ENCODE assay signal across 8 cellular contexts in the genomic region with DNA sequence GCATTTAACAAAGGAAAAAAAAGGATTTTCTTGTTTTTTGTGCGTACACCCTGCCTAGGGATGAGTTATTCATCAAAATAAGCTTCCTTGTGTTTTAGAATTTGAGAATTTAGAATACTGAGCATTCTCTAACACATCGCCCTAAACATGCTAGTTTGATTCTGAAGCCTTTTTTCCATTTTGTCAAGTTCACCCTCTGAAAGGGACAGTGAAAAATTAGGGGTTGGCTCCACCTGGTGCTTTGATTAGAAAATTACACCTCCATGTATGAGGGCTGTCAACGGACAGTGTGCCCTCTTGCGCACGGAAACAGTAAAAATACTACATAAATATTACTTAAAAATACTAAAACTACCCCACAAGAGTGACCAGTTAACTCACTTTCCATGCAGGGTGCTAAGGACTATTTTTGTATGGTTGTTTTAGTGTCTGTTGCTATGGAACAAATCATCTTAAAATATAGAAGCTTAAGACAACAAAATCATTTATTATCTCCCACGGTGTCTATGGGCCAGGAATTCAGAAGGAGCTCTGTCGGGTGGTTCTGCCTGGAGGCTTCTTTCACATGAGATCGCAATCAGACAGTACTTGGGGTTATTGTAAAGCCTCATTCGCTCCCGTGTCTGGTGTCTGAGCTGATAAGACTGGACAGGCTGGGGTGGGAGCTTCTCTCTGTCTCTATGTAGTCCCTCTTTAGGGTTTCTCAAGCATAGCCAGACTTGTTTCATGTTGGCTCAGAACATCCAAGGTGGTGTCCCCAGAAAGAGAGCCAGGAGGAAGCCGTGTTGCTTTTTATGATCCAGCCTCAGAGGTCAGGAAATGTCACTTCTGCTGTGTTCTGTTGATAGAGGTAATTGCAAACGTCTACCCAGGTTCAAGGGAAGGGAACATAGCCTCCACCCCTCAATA. TPM values are rescaled to one million over a fixed set of nuclear protein-coding genes. Genes with fewer than 3 reads are reported as not detected.
DNase-seq lines count a peak whose midpoint lies in the region.

No MANE protein-coding gene starts in this region.

- H3K18ac ChIP-seq in trophoblast cell (ENCODE audit: low read length) = no peak overlapping the region

- H3K4me3 ChIP-seq in trophoblast cell (ENCODE audit: low read depth, low read length) = no peak overlapping the region

- DNase-seq in EL (peak; percentile 85), H4 (ENCODE audit: low spot score) (peak; percentile 76), LoVo (ENCODE audit: low spot score) (peak; percentile 76), SHP77 treated with DMSO at 0.1 percent for 48 hours (lab: John Stamatoyannopoulos, UW) (peak; percentile 29), globus pallidus (ENCODE audit: low spot score) (peak; percentile 84), trophoblast cell (peak; percentile 66 to 87), ureter (ENCODE audit: low spot score) (peak; percentile 83)
- DNase-seq in activated effector memory CD4-positive, alpha-beta T cell treated with anti-CD3 and anti-CD28 coated beads, Interleukin-2, amount 50 U/mL, for 16 hours = peak; percentile 82

- H3K36me3 ChIP-seq in trophoblast cell (ENCODE audit: control insufficient read depth in 1 of 2, insufficient read depth in 2 of 2, low read length in 2 of 2) = no peaks in the 10 kb centered on the region

- peak overlapping the region; percentile 28 for H3K14ac ChIP-seq in trophoblast cell (ENCODE audit: low read length)

- H3K27me3 ChIP-seq in trophoblast cell (ENCODE audit: insufficient read depth, low read length) = no peaks in the 10 kb centered on the region

- no peak overlapping the region for H2AFZ ChIP-seq in trophoblast cell (ENCODE audit: insufficient read depth, low read length, poor library complexity)

- peak overlapping the region; percentile 28 for H2BK120ac ChIP-seq in trophoblast cell (ENCODE audit: insufficient read depth, low read length, poor library complexity)

- H3K4me2 ChIP-seq in trophoblast cell (ENCODE audit: low read length) = peak overlapping the region; percentile 8

- peak overlapping the region; percentile 58 for H2BK5ac ChIP-seq in trophoblast cell (ENCODE audit: low read depth, low read length, poor library complexity)

- H2AK5ac ChIP-seq in trophoblast cell (ENCODE audit: low read length) = no peak overlapping the region

- peaks cover 11% of the 10 kb centered on the region for H3K79me1 ChIP-seq in trophoblast cell (ENCODE audit: low read length)

- peaks cover 8 to 27% of the 10 kb centered on the region in 2 experiments for H3K4me1 ChIP-seq in trophoblast cell (ENCODE audit: control insufficient read depth in 1 of 2, insufficient read depth in 2 of 2, low read length in 2 of 2)

- peaks cover 2% of the 10 kb centered on the region for H3K9me3 ChIP-seq in trophoblast cell (ENCODE audit: insufficient read depth, low read depth, low read length)

- peak overlapping the region; percentile 27 for H4K91ac ChIP-seq in trophoblast cell (ENCODE audit: low read depth, low read length)

- no peak overlapping the region for H4K8ac ChIP-seq in trophoblast cell (ENCODE audit: low read depth, low read length)

- no peak overlapping the region for H4K12ac ChIP-seq in trophoblast cell (ENCODE audit: low read depth, low read length)

- no peak overlapping the region for H3K9ac ChIP-seq in trophoblast cell (ENCODE audit: low read length)

- H3K27ac ChIP-seq in trophoblast cell (ENCODE audit: low read depth, low read length) = peak overlapping the region; percentile 37

- H3K4ac ChIP-seq in trophoblast cell (ENCODE audit: low read depth, low read length) = no peak overlapping the region

- whole genome bisulfite sequencing in trophoblast cell (ENCODE audit: extremely low coverage, insufficient coverage, insufficient read length) = no CpG with 5 or more reads among the region's 12 CpGs

- no peak overlapping the region for H3K23ac ChIP-seq in trophoblast cell (ENCODE audit: low read length)

- peak overlapping the region; percentile 32 for H2BK12ac ChIP-seq in trophoblast cell (ENCODE audit: low read length)

- H3K79me2 ChIP-seq in trophoblast cell (ENCODE audit: control insufficient read depth, insufficient read depth, low read length, poor library complexity) = no peaks in the 10 kb centered on the region

RNA-seq across cellular contexts. Expression of a gene that starts 41.1 kb away (rescaled TPM):
- total RNA-seq in H4 (2014; rRNA removed; shearing (Covaris generic)) = 0.95 and 1.3 TPM in 2 replicates
- polyA plus RNA-seq in trophoblast cell (2013) = 3.2 TPM in 2 replicates
- total RNA-seq in ureter = 2.9 TPM

Comparison
In these comparisons a context has a peak if more than half of its experiments do, and no peak if none do; other contexts are left out.
1. DNase-seq: peak in every context shown above with its lines; median percentile 85 in EL; 84 in globus pallidus; 83 in ureter; 82 in activated effector memory CD4-positive, alpha-beta T cell treated with anti-CD3 and anti-CD28 coated beads, Interleukin-2, amount 50 U/mL, for 16 hours; 76 in trophoblast cell; 76 in H4; 76 in LoVo; 29 in SHP77 treated with DMSO at 0.1 percent for 48 hours.